19 cellular contexts compared by ENCODE assay signal in genomic region chr1:167718926-167719691, GRCh38. TPM values are rescaled to one million over a fixed set of nuclear protein-coding genes. Genes with fewer than 3 reads are reported as not detected.
A peak's percentile ranks its signal among the peaks of the same experiment; 100 is the strongest.
DNase-seq lines count a peak whose midpoint lies in the region; ATAC-seq, FAIRE-seq and TF ChIP-seq lines count a peak whose summit lies in the region.
"Had no signal": no experiment of that assay in that cellular context is flagged by ENCODE, and none has a peak within 500 bp of the region (broad histone marks: within the 10 kb centered on the region; RNA-seq: fewer than 3 reads in every experiment).

No MANE protein-coding gene starts in this region.

- no peak for TF ChIP-seq CTCF in neural progenitor cell (IDR thresholded peaks at IDR 0.05)
- no peak for TF ChIP-seq CTCF in GM13976 (IDR thresholded peaks at IDR 0.05; ENCODE audit: borderline replicate concordance, control extremely low read depth, extremely low read depth, insufficient read depth, missing control alignments)

- peaks cover 62% of the 10 kb centered on the region for H3K4me1 Mint-ChIP-seq in T-helper 1 cell treated with Interleukin-12 subunit alpha and Interleukin-12 subunit beta and Interleukin-4 antibody, amounts not matched to agents 30 μg/mL and 1 μg/mL, for 36 hours (ENCODE audit: low read depth)
- peaks cover 27% of the 10 kb centered on the region for H3K4me1 Mint-ChIP-seq in activated T-helper 17 cell treated with anti-CD3 and anti-CD28 coated beads, Interleukin-2, amount 50 U/mL, for 72 hours
- H3K4me1 Mint-ChIP-seq in neural progenitor cell: peaks cover 34% of the 10 kb centered on the region

- peaks cover 23% of the 10 kb centered on the region for H3K79me2 ChIP-seq in neural progenitor cell (ENCODE audit: low read depth)

- H3K27me3 ChIP-seq in neural progenitor cell: no peaks in the 10 kb centered on the region
- H3K27me3 ChIP-seq: esophagus squamous epithelium had no signal

- in situ Hi-C loops in GM13976 (cut with MboI; ENCODE audit: low sequenced_read_pairs, unreplicated experiment): no loop called here

- H3K27ac Mint-ChIP-seq in T-helper 1 cell treated with Interleukin-12 subunit alpha and Interleukin-12 subunit beta and Interleukin-4 antibody, amounts not matched to agents 30 μg/mL and 1 μg/mL, for 36 hours: peak overlapping the region; percentile 69
- peak overlapping the region; percentile 4 for H3K27ac Mint-ChIP-seq in activated T-helper 17 cell treated with anti-CD3 and anti-CD28 coated beads, Interleukin-2, amount 50 U/mL, for 72 hours
- no peak overlapping the region for H3K27ac Mint-ChIP-seq in neural progenitor cell
- H3K27ac Mint-ChIP-seq: natural killer cell treated with Interleukin-12 subunit alpha and Interleukin-12 subunit beta and Interleukin-15 and Interleukin-18, amount 100 ng/mL, for 72 hours had no signal

- no peak overlapping the region for H3K4me2 ChIP-seq in neural progenitor cell

- no peak overlapping the region for H3K9ac ChIP-seq in neural progenitor cell

- H3K27me3 Mint-ChIP-seq in T-helper 1 cell treated with Interleukin-12 subunit alpha and Interleukin-12 subunit beta and Interleukin-4 antibody, amounts not matched to agents 30 μg/mL and 1 μg/mL, for 36 hours (ENCODE audit: low read depth): peaks cover 6% of the 10 kb centered on the region
- no peaks in the 10 kb centered on the region for H3K27me3 Mint-ChIP-seq in activated T-helper 17 cell treated with anti-CD3 and anti-CD28 coated beads, Interleukin-2, amount 50 U/mL, for 72 hours
- H3K27me3 Mint-ChIP-seq in neural progenitor cell (ENCODE audit: insufficient read depth, low read depth): peaks cover 20% of the 10 kb centered on the region

- H4K20me1 ChIP-seq in neural progenitor cell (ENCODE audit: low read depth): peaks cover 18% of the 10 kb centered on the region

- no peak overlapping the region for H3K27ac ChIP-seq in neural progenitor cell
- H3K27ac ChIP-seq: 22Rv1, coronary artery, esophagus squamous epithelium had no signal

- FAIRE-seq in GM18507 (lab: Jason Lieb, UNC): peak; percentile 15

- peaks cover 11% of the 10 kb centered on the region for H3K4me1 ChIP-seq in neural progenitor cell

- H3K9me3 Mint-ChIP-seq in T-helper 1 cell treated with Interleukin-12 subunit alpha and Interleukin-12 subunit beta and Interleukin-4 antibody, amounts not matched to agents 30 μg/mL and 1 μg/mL, for 36 hours: no peaks in the 10 kb centered on the region
- H3K9me3 Mint-ChIP-seq in activated T-helper 17 cell treated with anti-CD3 and anti-CD28 coated beads, Interleukin-2, amount 50 U/mL, for 72 hours: no peaks in the 10 kb centered on the region
- peaks cover 8% of the 10 kb centered on the region for H3K9me3 Mint-ChIP-seq in neural progenitor cell
- H3K9me3 Mint-ChIP-seq: natural killer cell treated with Interleukin-12 subunit alpha and Interleukin-12 subunit beta and Interleukin-15 and Interleukin-18, amount 100 ng/mL, for 72 hours had no signal

- H3K36me3 Mint-ChIP-seq in T-helper 1 cell treated with Interleukin-12 subunit alpha and Interleukin-12 subunit beta and Interleukin-4 antibody, amounts not matched to agents 30 μg/mL and 1 μg/mL, for 36 hours (ENCODE audit: low read depth): peaks cover 4% of the 10 kb centered on the region
- peaks cover 17% of the 10 kb centered on the region for H3K36me3 Mint-ChIP-seq in activated T-helper 17 cell treated with anti-CD3 and anti-CD28 coated beads, Interleukin-2, amount 50 U/mL, for 72 hours (ENCODE audit: low read depth)
- H3K36me3 Mint-ChIP-seq in neural progenitor cell: peaks cover 6% of the 10 kb centered on the region
- H3K36me3 Mint-ChIP-seq: natural killer cell treated with Interleukin-12 subunit alpha and Interleukin-12 subunit beta and Interleukin-15 and Interleukin-18, amount 100 ng/mL, for 72 hours had no signal

- peak overlapping the region; percentile 66 for H3K4me3 Mint-ChIP-seq in T-helper 1 cell treated with Interleukin-12 subunit alpha and Interleukin-12 subunit beta and Interleukin-4 antibody, amounts not matched to agents 30 μg/mL and 1 μg/mL, for 36 hours
- H3K4me3 Mint-ChIP-seq in activated T-helper 17 cell treated with anti-CD3 and anti-CD28 coated beads, Interleukin-2, amount 50 U/mL, for 72 hours: peak overlapping the region; percentile 88
- peak overlapping the region; percentile 2 for H3K4me3 Mint-ChIP-seq in neural progenitor cell
- H3K4me3 Mint-ChIP-seq: natural killer cell treated with Interleukin-12 subunit alpha and Interleukin-12 subunit beta and Interleukin-15 and Interleukin-18, amount 100 ng/mL, for 72 hours had no signal

- ATAC-seq in activated T-helper 17 cell treated with anti-CD3 and anti-CD28 coated beads, Interleukin-2, amount 50 U/mL, for 72 hours (replicated peaks): no peak
- ATAC-seq in GM19328 (IDR thresholded peaks at IDR 0.05; ENCODE audit: unreplicated experiment): no peak
- no peak for ATAC-seq in HG02981 (IDR thresholded peaks at IDR 0.05; ENCODE audit: unreplicated experiment)
- ATAC-seq: natural killer cell treated with Interleukin-12 subunit alpha and Interleukin-12 subunit beta and Interleukin-15 and Interleukin-18, amount 100 ng/mL, for 72 hours; Right ventricle myocardium inferior had no signal

- H3K36me3 ChIP-seq in neural progenitor cell: no peaks in the 10 kb centered on the region
- H3K36me3 ChIP-seq: esophagus squamous epithelium had no signal

- H3F3A ChIP-seq in neural progenitor cell (ENCODE audit: low read depth): peaks cover 28% of the 10 kb centered on the region

- DNase-seq in T-helper 1 cell: no peak
- DNase-seq in GM18507 (ENCODE audit: extremely low spot score, insufficient read length, low read depth): no peak
- peak; percentile 19 for DNase-seq in neural progenitor cell (ENCODE audit: low spot score)
- no peak for DNase-seq in GM13976 (ENCODE audit: low spot score)
- DNase-seq: activated CD8-positive, alpha-beta memory T cell treated with anti-CD3 and anti-CD28 coated beads, Interleukin-2, amount 50 U/mL, for 4 hours; aorta; esophagus squamous epithelium; NCI-H2029 treated with DMSO at 0.1 percent for 48 hours; NCI-H82; retina; stimulated activated CD4-positive, alpha-beta T cell treated with anti-CD3 and anti-CD28 coated beads, Interleukin-2, amount 100 ng/mL, for 24 hours had no signal

- no peak overlapping the region for H2AFZ ChIP-seq in neural progenitor cell (replicated peaks)

- H3K4me3 ChIP-seq in neural progenitor cell: no peak overlapping the region
- H3K4me3 ChIP-seq: coronary artery, esophagus squamous epithelium had no signal

- H3K9me3 ChIP-seq in neural progenitor cell (ENCODE audit: low read depth): no peaks in the 10 kb centered on the region
- H3K9me3 ChIP-seq: esophagus squamous epithelium had no signal

RNA-seq across cellular contexts. Expression of gene MPZL1, which starts 2.7 kb away (rescaled TPM):
- total RNA-seq in activated T-helper 17 cell treated with anti-CD3 and anti-CD28 coated beads, Interleukin-2, amount 50 U/mL, for 72 hours: 10 to 100 TPM; 24.4 to 27.0 TPM
- 121 and 125 TPM in 2 replicates for total RNA-seq in neural progenitor cell (ENCODE audit: low replicate concordance)

Comparison
In these comparisons a context has a peak if more than half of its experiments do, and no peak if none do; other contexts are left out.
1. H3K4me3 Mint-ChIP-seq: peak in every context shown above with its lines; median percentile 88 in activated T-helper 17 cell treated with anti-CD3 and anti-CD28 coated beads, Interleukin-2, amount 50 U/mL, for 72 hours; 66 in T-helper 1 cell treated with Interleukin-12 subunit alpha and Interleukin-12 subunit beta and Interleukin-4 antibody, amounts not matched to agents 30 μg/mL and 1 μg/mL, for 36 hours; 2 in neural progenitor cell.